Comparison of ENCODE assay signal across 30 cellular contexts in the genomic region with DNA sequence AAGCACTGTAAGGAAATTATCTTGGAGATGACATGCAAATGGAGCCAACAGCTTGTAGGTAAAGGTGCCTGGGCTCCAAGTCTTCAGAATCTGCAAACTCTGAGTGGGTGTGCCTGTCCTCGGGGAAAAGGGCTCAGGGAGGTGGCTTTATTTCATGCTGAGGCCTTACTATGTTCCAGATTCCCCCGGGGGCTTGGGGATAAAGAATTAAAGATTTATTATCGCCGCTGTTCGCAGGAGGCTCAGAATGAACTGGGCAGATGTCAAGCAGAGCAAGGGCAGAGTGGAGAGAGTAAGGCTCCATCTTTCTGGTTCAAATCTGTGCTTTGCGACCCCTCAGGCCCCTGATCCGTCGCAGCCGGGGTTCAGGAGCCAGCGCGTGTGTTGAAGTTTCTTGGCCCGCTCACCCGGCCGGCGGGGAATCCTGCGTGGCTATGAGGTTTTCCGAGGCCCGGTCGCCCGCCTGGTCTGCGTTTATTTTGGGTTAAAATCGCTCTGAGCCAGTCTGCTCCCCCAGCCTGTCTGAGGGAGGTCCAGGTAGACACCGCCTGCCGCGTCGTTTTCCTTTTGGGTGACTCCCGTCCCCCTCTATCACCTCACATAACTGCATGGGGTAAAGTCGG.
"Had no signal": no experiment of that assay in that cellular context is flagged by ENCODE, and none has a peak within 500 bp of the region (broad histone marks: within the 10 kb centered on the region; RNA-seq: fewer than 3 reads in every experiment).

No MANE protein-coding gene starts in this region.

- H2AFZ ChIP-seq: hepatocyte had no signal

- H3K27ac ChIP-seq: body of pancreas, epithelial cell of prostate, esophagus squamous epithelium, gastroesophageal sphincter, heart right ventricle, hepatocyte had no signal

- H3K36me3 ChIP-seq: esophagus squamous epithelium, gastroesophageal sphincter, heart right ventricle had no signal

- H3K27me3 ChIP-seq: body of pancreas, hepatocyte had no signal

- H3K4me2 ChIP-seq: hepatocyte had no signal

- FAIRE-seq: colon, endothelial cell of umbilical vein had no signal

- H3K9me3 ChIP-seq: body of pancreas, esophagus squamous epithelium, gastroesophageal sphincter, heart right ventricle had no signal

- H3K36me3 Mint-ChIP-seq: activated CD4-positive, alpha-beta memory T cell treated with anti-CD3 and anti-CD28 coated beads for 36 hours; activated naive CD8-positive, alpha-beta T cell had no signal

- H3K79me2 ChIP-seq: hepatocyte had no signal

- DNase-seq: activated CD4-positive, alpha-beta memory T cell treated with anti-CD3 and anti-CD28 coated beads for 36 hours; activated CD4-positive, alpha-beta T cell treated with anti-CD3 and anti-CD28 coated beads for 36 hours; activated CD4-positive, alpha-beta T cell treated with anti-CD3 and anti-CD28 coated beads, Interleukin-2, amount 10 ng/mL, durations not matched to agents 24 days and 14 days; activated CD4-positive, CD25-positive, alpha-beta regulatory T cell; activated CD4-positive, CD25-positive, alpha-beta regulatory T cell treated with anti-CD3 and anti-CD28 coated beads, Interleukin-2, amount 50 U/mL, for 72 hours; activated CD8-positive, alpha-beta T cell treated with anti-CD3 and anti-CD28 coated beads, Interleukin-2, amount 10 ng/mL, durations not matched to agents 7 days and 5 days; activated effector memory CD4-positive, alpha-beta T cell treated with Interleukin-2 at 50 U/mL for 16 hours; activated gamma-delta T cell treated with Interleukin-2 at 50 U/mL for 16 hours; activated naive CD4-positive, alpha-beta T cell treated with anti-CD3 and anti-CD28 coated beads, Interleukin-2, amount 50 U/mL, for 16 hours; activated naive CD4-positive, alpha-beta T cell treated with Interleukin-2 at 50 U/mL for 16 hours; activated T-cell treated with anti-CD3 and anti-CD28 coated beads, Interleukin-2, amount 50 U/mL, for 4 hours; amygdala; aorta; body of pancreas; caudate nucleus; cortex of kidney; effector CD8-positive, alpha-beta T cell; esophagus squamous epithelium; foreskin melanocyte; heart right ventricle; T-helper 17 cell; T1000 had no signal

- H3K27ac Mint-ChIP-seq: activated CD4-positive, alpha-beta memory T cell treated with anti-CD3 and anti-CD28 coated beads for 36 hours; activated CD4-positive, alpha-beta T cell treated with anti-CD3 and anti-CD28 coated beads for 36 hours; activated CD4-positive, alpha-beta T cell treated with anti-CD3 and anti-CD28 coated beads, Interleukin-2, amount 10 ng/mL, durations not matched to agents 24 days and 14 days; activated CD8-positive, alpha-beta T cell treated with anti-CD3 and anti-CD28 coated beads, Interleukin-2, amount 10 ng/mL, durations not matched to agents 7 days and 5 days; activated naive CD8-positive, alpha-beta T cell; activated T-helper 17 cell treated with anti-CD3 and anti-CD28 coated beads, Interleukin-2, amount 50 U/mL, for 72 hours; T-helper 17 cell; T-helper 2 cell treated with Interferon-gamma antibody and Interleukin-4, amounts not matched to agents 5 μg/mL and 100 μg/mL, for 36 hours had no signal

- ATAC-seq: activated CD4-positive, alpha-beta T cell treated with anti-CD3 and anti-CD28 coated beads for 36 hours; activated CD8-positive, alpha-beta T cell treated with anti-CD3 and anti-CD28 coated beads, Interleukin-2, amount 10 ng/mL, durations not matched to agents 7 days and 5 days; activated T-cell treated with anti-CD3 and anti-CD28 coated beads, Interleukin-2, amount 50 U/mL, for 4 hours; activated T-helper 17 cell treated with anti-CD3 and anti-CD28 coated beads, Interleukin-2, amount 50 U/mL, for 72 hours; body of pancreas; gastroesophageal sphincter; T-helper 17 cell had no signal

- H3K4me3 ChIP-seq: body of pancreas, esophagus squamous epithelium, gastroesophageal sphincter, heart right ventricle, hepatocyte had no signal

- H3K4me3 Mint-ChIP-seq: activated CD4-positive, alpha-beta memory T cell treated with anti-CD3 and anti-CD28 coated beads for 36 hours; activated CD4-positive, alpha-beta T cell treated with anti-CD3 and anti-CD28 coated beads for 36 hours; activated CD4-positive, alpha-beta T cell treated with anti-CD3 and anti-CD28 coated beads, Interleukin-2, amount 10 ng/mL, durations not matched to agents 24 days and 14 days; activated CD8-positive, alpha-beta T cell treated with anti-CD3 and anti-CD28 coated beads, Interleukin-2, amount 10 ng/mL, durations not matched to agents 7 days and 5 days; activated naive CD8-positive, alpha-beta T cell; activated T-cell treated with anti-CD3 and anti-CD28 coated beads, Interleukin-2, amount 50 U/mL, for 4 hours; activated T-helper 17 cell treated with anti-CD3 and anti-CD28 coated beads, Interleukin-2, amount 50 U/mL, for 72 hours; T-helper 17 cell; T-helper 2 cell treated with Interferon-gamma antibody and Interleukin-4, amounts not matched to agents 5 μg/mL and 100 μg/mL, for 36 hours had no signal

- H3K4me1 ChIP-seq: body of pancreas, esophagus squamous epithelium had no signal
